ENCODE assay signal across 2 cellular contexts in the genomic region with DNA sequence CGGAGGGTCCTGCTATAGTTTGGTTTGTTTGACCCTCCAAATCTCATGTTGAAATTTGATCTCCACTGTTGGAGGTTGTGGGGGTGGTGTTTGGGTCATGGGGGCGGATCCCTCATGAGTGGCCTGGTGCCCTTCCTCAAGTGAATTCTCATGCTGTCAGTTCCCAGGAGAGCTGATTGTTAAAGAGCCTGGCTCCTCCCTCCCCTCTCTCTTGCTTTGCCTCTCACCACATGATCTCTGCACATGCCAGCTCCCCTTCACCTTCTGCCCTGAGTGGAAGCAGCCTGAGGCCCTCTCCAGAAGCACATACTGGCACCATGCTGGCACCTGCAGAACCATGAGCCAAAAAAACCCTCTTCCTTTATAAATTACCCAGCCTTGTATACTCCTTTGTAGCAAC.
TF ChIP-seq lines count a peak whose summit lies in the region.

No MANE protein-coding gene starts in this region.

TF ChIP-seq in HEK293, 187 proteins besides CTCF, POLR2A, EP300 and RAD21:
- 0 out of 2 replicates have a peak, but pooled peaks have one; percentile 28 for TF ChIP-seq ZFHX2 (tag by site-specific recombination; conservative IDR thresholded peaks at IDR 0.05)
- no peak for TF ChIP-seq SCRT1 (tag by site-specific recombination; IDR thresholded peaks at IDR 0.05; ENCODE audit: borderline replicate concordance)
- no peak for TF ChIP-seq ZFP69B (tag by site-specific recombination; IDR thresholded peaks at IDR 0.05)

TF ChIP-seq in K562, 482 proteins besides CTCF, POLR2A, EP300 and RAD21:
- TF ChIP-seq, protein P1, sequence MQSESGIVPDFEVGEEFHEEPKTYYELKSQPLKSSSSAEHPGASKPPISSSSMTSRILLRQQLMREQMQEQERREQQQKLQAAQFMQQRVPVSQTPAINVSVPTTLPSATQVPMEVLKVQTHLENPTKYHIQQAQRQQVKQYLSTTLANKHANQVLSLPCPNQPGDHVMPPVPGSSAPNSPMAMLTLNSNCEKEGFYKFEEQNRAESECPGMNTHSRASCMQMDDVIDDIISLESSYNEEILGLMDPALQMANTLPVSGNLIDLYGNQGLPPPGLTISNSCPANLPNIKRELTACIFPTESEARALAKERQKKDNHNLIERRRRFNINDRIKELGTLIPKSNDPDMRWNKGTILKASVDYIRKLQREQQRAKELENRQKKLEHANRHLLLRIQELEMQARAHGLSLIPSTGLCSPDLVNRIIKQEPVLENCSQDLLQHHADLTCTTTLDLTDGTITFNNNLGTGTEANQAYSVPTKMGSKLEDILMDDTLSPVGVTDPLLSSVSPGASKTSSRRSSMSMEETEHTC (IDR thresholded peaks at IDR 0.05): no peak
- TF ChIP-seq, protein P2, sequence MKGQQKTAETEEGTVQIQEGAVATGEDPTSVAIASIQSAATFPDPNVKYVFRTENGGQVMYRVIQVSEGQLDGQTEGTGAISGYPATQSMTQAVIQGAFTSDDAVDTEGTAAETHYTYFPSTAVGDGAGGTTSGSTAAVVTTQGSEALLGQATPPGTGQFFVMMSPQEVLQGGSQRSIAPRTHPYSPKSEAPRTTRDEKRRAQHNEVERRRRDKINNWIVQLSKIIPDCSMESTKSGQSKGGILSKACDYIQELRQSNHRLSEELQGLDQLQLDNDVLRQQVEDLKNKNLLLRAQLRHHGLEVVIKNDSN (CRISPR knock-in tag; IDR thresholded peaks at IDR 0.05): 0 out of 2 replicates have a peak, but pooled peaks have one; percentile 40
- TF ChIP-seq, protein P3, sequence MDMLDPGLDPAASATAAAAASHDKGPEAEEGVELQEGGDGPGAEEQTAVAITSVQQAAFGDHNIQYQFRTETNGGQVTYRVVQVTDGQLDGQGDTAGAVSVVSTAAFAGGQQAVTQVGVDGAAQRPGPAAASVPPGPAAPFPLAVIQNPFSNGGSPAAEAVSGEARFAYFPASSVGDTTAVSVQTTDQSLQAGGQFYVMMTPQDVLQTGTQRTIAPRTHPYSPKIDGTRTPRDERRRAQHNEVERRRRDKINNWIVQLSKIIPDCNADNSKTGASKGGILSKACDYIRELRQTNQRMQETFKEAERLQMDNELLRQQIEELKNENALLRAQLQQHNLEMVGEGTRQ (CRISPR knock-in tag; IDR thresholded peaks at IDR 0.05): peak; percentile 26; the same call in 1 of the 2 replicates
- TF ChIP-seq MCM3 (IDR thresholded peaks at IDR 0.05): no peak
